In the genomic region with DNA sequence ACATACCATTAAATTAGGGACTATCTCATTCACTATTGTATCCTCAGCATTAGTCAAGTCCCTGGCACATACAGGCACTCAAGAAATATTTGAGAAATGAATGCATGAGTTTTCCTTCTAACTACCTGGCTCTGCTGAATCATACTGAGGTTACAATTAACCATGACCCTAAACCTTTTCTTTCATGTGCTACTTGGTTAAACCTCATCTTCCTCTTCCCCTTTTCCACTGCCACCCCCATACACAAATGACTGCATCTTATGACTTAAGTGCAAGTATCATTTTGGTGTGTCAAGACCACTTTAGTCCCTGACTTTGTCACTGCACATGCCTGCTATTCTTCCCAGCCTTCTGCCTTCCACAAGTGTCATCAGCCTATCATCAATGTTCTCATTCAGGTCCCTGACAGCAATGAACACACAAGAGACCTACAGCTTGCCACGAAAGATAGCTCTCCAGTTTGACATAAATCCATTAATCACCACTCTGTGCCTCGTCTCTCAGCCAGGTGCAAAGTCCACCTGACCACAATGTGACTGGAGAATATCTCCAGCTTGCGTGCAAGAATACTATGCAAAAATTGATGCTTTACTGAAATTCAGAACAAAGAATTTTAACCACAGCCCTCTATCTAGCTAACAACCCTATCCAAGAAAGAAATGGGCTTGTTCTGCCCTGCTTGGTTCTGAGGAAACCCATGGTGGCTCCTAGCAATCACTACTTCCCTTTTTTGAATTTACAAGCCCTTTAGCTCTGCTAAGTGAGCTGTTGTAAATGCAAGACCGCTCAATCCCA, we compare ENCODE assay signal across 8 cellular contexts.
DNase-seq lines count a peak whose midpoint lies in the region; ATAC-seq and TF ChIP-seq lines count a peak whose summit lies in the region.

No MANE protein-coding gene starts in this region.

- DNase-seq in NCI-H1417 (lab: John Stamatoyannopoulos, UW) (peak; percentile 60 to 87 (median 85)), NCI-H1417 treated with DMSO at 0.1 percent for 48 hours (lab: John Stamatoyannopoulos, UW) (no peak), HPDE6-E6E7 (ENCODE audit: extremely low spot score) (peak; percentile 20), SHP77 treated with DMSO at 0.1 percent for 48 hours (lab: John Stamatoyannopoulos, UW) (peak; percentile 83), glomerular visceral epithelial cell (ENCODE audit: extremely low spot score) (peak; percentile 68), glutamatergic neuron (no peak), UCSD-AML1 (lab: John Stamatoyannopoulos, UW; ENCODE audit: unreplicated experiment) (no peak)

- H3K4me3 Mint-ChIP-seq in glutamatergic neuron (ENCODE audit: unreplicated experiment) = no peak overlapping the region

- no peak for TF ChIP-seq CTCF in glutamatergic neuron (IDR thresholded peaks at IDR 0.05; ENCODE audit: partially characterized antibody, unreplicated experiment)

- H3K27ac Mint-ChIP-seq in glutamatergic neuron (ENCODE audit: unreplicated experiment) = no peak overlapping the region

- H3K27me3 Mint-ChIP-seq in glutamatergic neuron (ENCODE audit: unreplicated experiment) = peaks cover 4% of the 10 kb centered on the region

- H3K36me3 Mint-ChIP-seq in glutamatergic neuron (ENCODE audit: unreplicated experiment) = no peaks in the 10 kb centered on the region

- peaks cover 25% of the 10 kb centered on the region for H3K4me1 Mint-ChIP-seq in glutamatergic neuron (ENCODE audit: low read depth, unreplicated experiment)

- peak; percentile 49 for ATAC-seq in GM21619 (IDR thresholded peaks at IDR 0.05; ENCODE audit: unreplicated experiment)

- peaks cover 3% of the 10 kb centered on the region for H3K9me3 Mint-ChIP-seq in glutamatergic neuron (ENCODE audit: unreplicated experiment)

Comparison
In these comparisons a context has a peak if more than half of its experiments do, and no peak if none do; other contexts are left out.
1. DNase-seq: peak in NCI-H1417 (3 of 3), HPDE6-E6E7 (single experiment), SHP77 treated with DMSO at 0.1 percent for 48 hours (single experiment) and glomerular visceral epithelial cell (single experiment); none in NCI-H1417 treated with DMSO at 0.1 percent for 48 hours (single experiment), glutamatergic neuron (single experiment) and UCSD-AML1 (single experiment).